16 cellular contexts compared by ENCODE assay signal in the genomic region with DNA sequence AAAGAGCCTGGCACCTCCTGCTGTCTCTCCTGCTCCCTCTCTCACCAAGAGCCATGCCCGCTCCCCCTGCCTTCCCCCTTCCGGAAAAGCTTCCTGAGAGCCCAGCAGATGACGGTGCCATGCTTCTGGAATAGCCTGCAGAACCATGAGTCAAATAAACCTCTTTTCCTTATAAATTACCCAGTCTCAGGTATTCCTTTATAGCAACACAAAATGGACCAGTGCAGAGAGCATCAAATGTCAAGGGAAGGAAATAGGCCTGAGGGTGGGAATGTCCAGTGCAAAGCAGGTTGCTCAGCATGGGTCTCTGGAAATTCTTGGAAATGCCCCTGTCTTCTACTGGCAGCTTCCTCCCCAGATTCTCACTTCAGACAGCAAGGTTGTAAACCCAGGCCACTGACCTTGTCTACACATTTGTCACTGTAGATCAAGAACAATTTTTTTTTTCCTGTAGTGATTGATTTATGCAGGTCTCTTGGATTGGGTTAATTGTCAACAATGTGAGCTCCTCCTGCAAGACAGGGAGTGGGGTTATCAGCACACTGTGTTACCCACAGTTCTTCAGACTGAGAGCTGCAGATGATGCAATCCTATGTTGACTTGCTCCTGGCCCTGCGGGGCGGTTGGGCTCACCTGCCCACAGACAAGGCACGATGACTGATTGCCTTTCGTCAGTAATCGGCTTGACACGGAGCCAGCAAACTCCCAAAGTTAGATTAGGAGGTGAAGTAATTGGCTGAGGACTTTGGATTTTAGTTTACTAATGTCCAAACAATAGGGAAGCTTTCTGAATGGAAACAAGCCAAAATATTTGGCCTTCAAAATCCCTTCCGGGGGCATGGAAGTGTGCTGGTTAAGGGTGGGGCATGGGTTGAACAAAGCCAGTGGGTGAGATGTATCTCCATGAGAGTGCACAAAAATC. TPM values are rescaled to one million over a fixed set of nuclear protein-coding genes. Genes with fewer than 3 reads are reported as not detected.
DNase-seq lines count a peak whose midpoint lies in the region; ATAC-seq and TF ChIP-seq lines count a peak whose summit lies in the region.
"Had no signal": no experiment of that assay in that cellular context is flagged by ENCODE, and none has a peak within 500 bp of the region (broad histone marks: within the 10 kb centered on the region; RNA-seq: fewer than 3 reads in every experiment).

No MANE protein-coding gene starts in this region.

- no peaks in the 10 kb centered on the region for H3K9me2 ChIP-seq in PC-3 (replicated peaks; ENCODE audit: low read length)
- no peaks in the 10 kb centered on the region for H3K9me2 ChIP-seq in GM23248 (ENCODE audit: insufficient read depth)

- peaks cover 2% of the 10 kb centered on the region for H3K27me3 Mint-ChIP-seq in Caco-2 (ENCODE audit: insufficient read depth, unreplicated experiment)

- WGBS in GM23248 (ENCODE audit: low coverage in 1 of 2, low lambda C conversion rate in 2 of 2, missing lambda C conversion rate in 2 of 2), 2 experiments: 52 to 53% methylated on average over 10 of the region's 10 CpGs

- H3K9me3 Mint-ChIP-seq in Caco-2 (ENCODE audit: unreplicated experiment): no peaks in the 10 kb centered on the region
- H3K9me3 Mint-ChIP-seq: activated T-cell treated with anti-CD3 and anti-CD28 coated beads, Interleukin-2, amount 50 U/mL, for 24 hours had no signal

- H2AFZ ChIP-seq in PC-3 (ENCODE audit: low read length) (no peak overlapping the region), GM23248 (no peak overlapping the region)

- peak overlapping the region; percentile 50 for H3K27ac Mint-ChIP-seq in Caco-2 (ENCODE audit: unreplicated experiment)
- H3K27ac Mint-ChIP-seq: activated T-cell treated with anti-CD3 and anti-CD28 coated beads, Interleukin-2, amount 50 U/mL, for 24 hours had no signal

- CTCF ChIA-PET in Caco-2 (lab: Charles Lee) (no interaction called here), PC-3 (lab: Charles Lee) (no interaction called here)

- H3K9me3 ChIP-seq in Caco-2: no peaks in the 10 kb centered on the region
- no peaks in the 10 kb centered on the region for H3K9me3 ChIP-seq in PC-3 (ENCODE audit: low read length)
- no peaks in the 10 kb centered on the region for H3K9me3 ChIP-seq in GM23248 (ENCODE audit: low read depth)
- H3K9me3 ChIP-seq: adrenal gland, vagina had no signal

- H3K36me3 ChIP-seq in Caco-2 (ENCODE audit: control insufficient read depth, insufficient read depth, low read length) (no peaks in the 10 kb centered on the region), PC-3 (ENCODE audit: low read depth, low read length) (no peaks in the 10 kb centered on the region), GM23248 (ENCODE audit: low read depth) (no peaks in the 10 kb centered on the region)
- H3K36me3 ChIP-seq: adrenal gland, vagina had no signal

- H3K4me2 ChIP-seq in PC-3 (ENCODE audit: low read length): no peak overlapping the region
- no peak overlapping the region for H3K4me2 ChIP-seq in GM23248 (ENCODE audit: unreplicated experiment)

- ATAC-seq in PC-3 (no peak), GM21381 (IDR thresholded peaks at IDR 0.05; ENCODE audit: unreplicated experiment) (no peak)

- in situ Hi-C loops in GM23248 (cut with MboI): no loop called here

- H3K27ac ChIP-seq in PC-3 (ENCODE audit: low read length): no peak overlapping the region
- H3K27ac ChIP-seq in GM23248: no peak overlapping the region
- H3K27ac ChIP-seq: adrenal gland, coronary artery, vagina had no signal

- no peak overlapping the region for H3K4me3 Mint-ChIP-seq in Caco-2 (ENCODE audit: unreplicated experiment)
- H3K4me3 Mint-ChIP-seq: activated T-cell treated with anti-CD3 and anti-CD28 coated beads, Interleukin-2, amount 50 U/mL, for 24 hours had no signal

- H3K9ac ChIP-seq in PC-3 (ENCODE audit: low read length) (no peak overlapping the region), GM23248 (no peak overlapping the region)

- no peaks in the 10 kb centered on the region for H3F3A ChIP-seq in PC-3 (ENCODE audit: low read length, unreplicated experiment)
- no peaks in the 10 kb centered on the region for H3F3A ChIP-seq in GM23248 (ENCODE audit: insufficient read depth)

- DNase-seq in Caco-2: peak; percentile 12 to 54
- peak; percentile 71 for DNase-seq in NCI-H1105 treated with DMSO at 0.1 percent for 48 hours (lab: John Stamatoyannopoulos, UW)
- DNase-seq in PC-3: peak; percentile 10
- DNase-seq in kidney tubule cell (ENCODE audit: low spot score): peak; percentile 20
- no peak for DNase-seq in DMS53 treated with DMSO at 0.1 percent for 48 hours (lab: John Stamatoyannopoulos, UW; ENCODE audit: unreplicated experiment)
- DNase-seq in GM23248: no peak
- DNase-seq in GM10266 (ENCODE audit: extremely low spot score): no peak
- DNase-seq: ACHN; activated CD4-positive, CD25-positive, alpha-beta regulatory T cell treated with anti-CD3 and anti-CD28 coated beads, Interleukin-2, amount 50 U/mL, for 72 hours; activated T-cell treated with anti-CD3 and anti-CD28 coated beads, Interleukin-2, amount 50 U/mL, for 24 hours; adrenal gland; SW 1271 had no signal

- H4K20me1 ChIP-seq in PC-3 (ENCODE audit: low read length) (no peaks in the 10 kb centered on the region), GM23248 (ENCODE audit: insufficient read depth) (no peaks in the 10 kb centered on the region)

- H3K27me3 ChIP-seq in Caco-2 (replicated peaks; ENCODE audit: control insufficient read depth, insufficient read depth, low read length) (no peaks in the 10 kb centered on the region), PC-3 (ENCODE audit: low read length) (peaks cover 53% of the 10 kb centered on the region), GM23248 (replicated peaks; ENCODE audit: insufficient read depth) (no peaks in the 10 kb centered on the region)
- H3K27me3 ChIP-seq: vagina had no signal

- no TSS peak for BruUV-seq in Caco-2 (replicated peaks; lab: Mats Ljungman, UMichigan)
- no TSS peak for BruUV-seq in PC-3 (replicated peaks; lab: Mats Ljungman, UMichigan)

- TF ChIP-seq CTCF in Caco-2 (IDR thresholded peaks at IDR 0.05; ENCODE audit: insufficient read depth in 1 of 2, low read depth in 1 of 2, low read length in 1 of 2, severe bottlenecking in 1 of 2, unreplicated experiment in 1 of 2): no peak
- TF ChIP-seq CTCF in PC-3 (conservative IDR thresholded peaks at IDR 0.05; ENCODE audit: low read depth, low read length): no peak
- no peak for TF ChIP-seq CTCF in GM10266 (IDR thresholded peaks at IDR 0.05; ENCODE audit: control insufficient read depth, insufficient read depth, low read depth, missing control alignments)

- no peaks in the 10 kb centered on the region for H3K79me2 ChIP-seq in PC-3 (ENCODE audit: low read length)
- H3K79me2 ChIP-seq in GM23248 (ENCODE audit: insufficient read depth): no peaks in the 10 kb centered on the region

- intact Hi-C loops in Caco-2 (cut with micrococcal nuclease; ENCODE audit: unreplicated experiment) (no loop called here), PC-3 (cut with micrococcal nuclease) (no loop called here)

- peaks cover 5% of the 10 kb centered on the region for H3K4me1 Mint-ChIP-seq in Caco-2 (ENCODE audit: low read depth, unreplicated experiment)

- POLR2A ChIA-PET in Caco-2 (lab: Charles Lee) (no interaction called here), PC-3 (lab: Charles Lee; ENCODE audit: unreplicated experiment) (no interaction called here)

- no peak overlapping the region for H3K4me3 ChIP-seq in Caco-2 (ENCODE audit: low read depth, low read length)
- no peak overlapping the region for H3K4me3 ChIP-seq in PC-3 (ENCODE audit: low read length)
- H3K4me3 ChIP-seq in GM23248: no peak overlapping the region
- H3K4me3 ChIP-seq: adrenal gland, coronary artery, vagina had no signal

- H3K36me3 Mint-ChIP-seq in Caco-2 (ENCODE audit: insufficient read depth, unreplicated experiment): no peaks in the 10 kb centered on the region

- H3K4me1 ChIP-seq in Caco-2: no peaks in the 10 kb centered on the region
- no peaks in the 10 kb centered on the region for H3K4me1 ChIP-seq in PC-3 (ENCODE audit: insufficient read depth, low read length)
- no peaks in the 10 kb centered on the region for H3K4me1 ChIP-seq in GM23248 (ENCODE audit: insufficient read depth)
- H3K4me1 ChIP-seq: adrenal gland, vagina had no signal

RNA-seq across cellular contexts. Expression of a gene that starts 5.4 kb away (rescaled TPM):
- total RNA-seq in Caco-2 (2022): not detected in 2 replicates
- not detected in 2 replicates for total RNA-seq in PC-3 (2014; rRNA removed)
- total RNA-seq in GM23248 (2014; rRNA removed; shearing (Covaris generic)): not detected in 2 replicates
- not detected in 2 replicates for polyA plus RNA-seq in GM23248 (2016; fragmentation: Nextera tagmentation; extraction: Ambion mirVana)
- total RNA-seq: adrenal gland, OCI-LY7, vagina had no signal
- polyA plus RNA-seq: adrenal gland had no signal

Comparison
In these comparisons a context has a peak if more than half of its experiments do, and no peak if none do; other contexts are left out.
1. DNase-seq: peak in Caco-2 (2 of 2), NCI-H1105 treated with DMSO at 0.1 percent for 48 hours (single experiment), PC-3 (single experiment) and kidney tubule cell (single experiment); none in DMS53 treated with DMSO at 0.1 percent for 48 hours (single experiment), GM23248 (single experiment) and GM10266 (single experiment).